In genomic region chrX:1502241-1502640, GRCh38 we compare ENCODE assay signal across 1 cellular context.
TF ChIP-seq lines count a peak whose summit lies in the region.

No MANE protein-coding gene starts in this region.

TF ChIP-seq in GM12878, 131 proteins besides CTCF, POLR2A, EP300 and RAD21 (continued from another document and continues in another):
- no peak for TF ChIP-seq CUX1 (IDR thresholded peaks at IDR 0.05; ENCODE audit: insufficient replicate concordance, low read depth, low read length)
- peak; percentile 34 for TF ChIP-seq RUNX3 (IDR thresholded peaks at IDR 0.05; ENCODE audit: low read length)
- TF ChIP-seq NR2F1 (conservative IDR thresholded peaks at IDR 0.05) = peak; percentile 81
- TF ChIP-seq HDAC6 (IDR thresholded peaks at IDR 0.05; ENCODE audit: unreplicated experiment) = no peak
- no peak for TF ChIP-seq ATF3 (IDR thresholded peaks at IDR 0.05; ENCODE audit: borderline replicate concordance, extremely low read depth, low read depth, low read length)
- no peak for TF ChIP-seq JUND (IDR thresholded peaks at IDR 0.05; ENCODE audit: low read depth, low read length)
- TF ChIP-seq DPF2 (IDR thresholded peaks at IDR 0.05) = peak; percentile 90
- peak; percentile 80 for TF ChIP-seq IKZF1 (conservative IDR thresholded peaks at IDR 0.05)
- TF ChIP-seq RB1 (IDR thresholded peaks at IDR 0.05; ENCODE audit: borderline replicate concordance) = peak; percentile 70; the same call in 1 of the 2 replicates
- no peak for TF ChIP-seq SMC3 (IDR thresholded peaks at IDR 0.05; ENCODE audit: borderline replicate concordance, low read length)
- no peak for TF ChIP-seq CEBPZ (IDR thresholded peaks at IDR 0.05; ENCODE audit: low read depth, low read length)
- TF ChIP-seq SMARCA5 (IDR thresholded peaks at IDR 0.05) = 0 out of 2 replicates have a peak, but pooled peaks have one; percentile 34
- TF ChIP-seq EED (IDR thresholded peaks at IDR 0.05; ENCODE audit: low read depth) = peak; percentile 57; the same call in 1 of the 2 replicates
- no peak for TF ChIP-seq ESRRA (IDR thresholded peaks at IDR 0.05; ENCODE audit: low read length)
- no peak for TF ChIP-seq IRF4 (IDR thresholded peaks at IDR 0.05; ENCODE audit: low read depth, low read length)
- TF ChIP-seq SREBF1 (IDR thresholded peaks at IDR 0.05; ENCODE audit: low read length) = no peak
- TF ChIP-seq RAD51 (IDR thresholded peaks at IDR 0.05) = peak; percentile 84
- no peak for TF ChIP-seq RFX5 (IDR thresholded peaks at IDR 0.05; ENCODE audit: low read depth, low read length)
- TF ChIP-seq MEF2A (IDR thresholded peaks at IDR 0.05; ENCODE audit: insufficient read depth, low read depth, low read length) = 0 out of 2 replicates have a peak, but pooled peaks have one; percentile 46
- no peak for TF ChIP-seq ZBTB11 (CRISPR knock-in tag; IDR thresholded peaks at IDR 0.05)
- no peak for TF ChIP-seq LARP7 (IDR thresholded peaks at IDR 0.05)
- TF ChIP-seq NFIC (IDR thresholded peaks at IDR 0.05; ENCODE audit: low read depth, low read length) = peak; percentile 43; the same call in 1 of the 2 replicates
- TF ChIP-seq ATF2 (IDR thresholded peaks at IDR 0.05; ENCODE audit: low read length) = no peak
- peak; percentile 82; the same call in 1 of the 2 replicates for TF ChIP-seq ZNF592 (IDR thresholded peaks at IDR 0.05)
- no peak for TF ChIP-seq CHD1 (IDR thresholded peaks at IDR 0.05; ENCODE audit: low read depth, low read length)
- peak; percentile 95 to 97 for TF ChIP-seq BHLHE40 (IDR thresholded peaks at IDR 0.05; ENCODE audit: borderline replicate concordance in 1 of 2, low read depth in 2 of 2, low read length in 1 of 2)
- 0 out of 2 replicates have a peak, but pooled peaks have one; percentile 32 for TF ChIP-seq TCF3 (IDR thresholded peaks at IDR 0.05; ENCODE audit: borderline replicate concordance, insufficient read depth, low read depth, low read length)
- no peak for TF ChIP-seq NR2C2 (IDR thresholded peaks at IDR 0.05; ENCODE audit: borderline replicate concordance, control insufficient read depth, insufficient read length, low read depth)
- TF ChIP-seq ZBTB40 (IDR thresholded peaks at IDR 0.05; ENCODE audit: borderline replicate concordance) = no peak
- TF ChIP-seq CBX3 (IDR thresholded peaks at IDR 0.05; ENCODE audit: borderline replicate concordance, low read depth) = no peak
- TF ChIP-seq IRF5 (IDR thresholded peaks at IDR 0.05; ENCODE audit: borderline replicate concordance) = no peak
- TF ChIP-seq POLR2AphosphoS2 (IDR thresholded peaks at IDR 0.05; ENCODE audit: low read depth, low read length) = no peak
